Comparison of ENCODE assay signal across 8 cellular contexts in the genomic region with DNA sequence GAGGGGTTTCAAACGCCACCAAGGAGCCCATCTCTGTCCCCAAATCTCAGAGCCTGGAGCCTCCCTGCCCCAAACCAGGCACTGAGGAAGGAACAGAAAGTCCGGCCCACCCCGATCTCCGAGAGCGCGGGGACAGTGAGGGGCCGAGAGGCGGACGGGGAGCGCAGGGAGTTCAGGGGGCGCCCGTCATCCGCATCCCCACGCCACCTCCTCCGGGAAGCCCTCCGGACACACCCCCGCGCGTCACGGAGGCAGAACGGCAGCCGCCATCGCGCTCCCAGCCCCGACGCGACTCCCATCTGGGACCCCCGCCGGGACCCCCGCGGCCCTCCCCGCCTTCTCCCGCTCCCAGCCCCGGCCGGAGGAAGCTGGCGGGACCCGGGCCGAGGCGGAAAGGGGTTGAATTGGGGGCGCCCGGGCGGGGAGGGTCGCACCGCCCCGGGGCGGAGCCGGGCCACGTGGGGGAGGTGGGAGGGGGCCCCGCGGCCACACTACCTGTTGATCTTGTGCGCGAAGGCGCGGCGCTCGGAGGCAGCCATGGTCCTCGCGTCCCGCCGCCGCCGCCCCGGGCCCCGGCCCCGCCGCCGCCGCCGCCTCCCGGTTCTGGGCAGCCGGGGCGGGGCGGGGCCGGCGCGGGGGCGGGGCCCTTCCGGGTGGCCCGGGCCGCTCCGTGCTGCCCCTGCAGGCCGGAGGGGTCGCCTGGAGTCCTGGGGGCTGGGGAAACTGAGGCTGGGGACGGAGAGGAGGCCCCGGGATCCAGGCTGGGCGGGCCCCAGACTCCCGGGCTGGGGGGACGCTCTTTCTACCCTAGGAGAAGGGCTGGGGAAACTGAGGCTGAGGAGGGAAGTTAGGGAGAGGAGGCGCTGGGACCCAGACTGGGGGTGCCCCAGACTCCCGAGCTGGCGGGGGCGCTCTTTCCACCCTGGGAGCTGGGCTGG. TPM values are rescaled to one million over a fixed set of nuclear protein-coding genes. Genes with fewer than 3 reads are reported as not detected.
A peak's percentile ranks its signal among the peaks of the same experiment; 100 is the strongest.
DNase-seq lines count a peak whose midpoint lies in the region; ATAC-seq and TF ChIP-seq lines count a peak whose summit lies in the region.

A gene with protein sequence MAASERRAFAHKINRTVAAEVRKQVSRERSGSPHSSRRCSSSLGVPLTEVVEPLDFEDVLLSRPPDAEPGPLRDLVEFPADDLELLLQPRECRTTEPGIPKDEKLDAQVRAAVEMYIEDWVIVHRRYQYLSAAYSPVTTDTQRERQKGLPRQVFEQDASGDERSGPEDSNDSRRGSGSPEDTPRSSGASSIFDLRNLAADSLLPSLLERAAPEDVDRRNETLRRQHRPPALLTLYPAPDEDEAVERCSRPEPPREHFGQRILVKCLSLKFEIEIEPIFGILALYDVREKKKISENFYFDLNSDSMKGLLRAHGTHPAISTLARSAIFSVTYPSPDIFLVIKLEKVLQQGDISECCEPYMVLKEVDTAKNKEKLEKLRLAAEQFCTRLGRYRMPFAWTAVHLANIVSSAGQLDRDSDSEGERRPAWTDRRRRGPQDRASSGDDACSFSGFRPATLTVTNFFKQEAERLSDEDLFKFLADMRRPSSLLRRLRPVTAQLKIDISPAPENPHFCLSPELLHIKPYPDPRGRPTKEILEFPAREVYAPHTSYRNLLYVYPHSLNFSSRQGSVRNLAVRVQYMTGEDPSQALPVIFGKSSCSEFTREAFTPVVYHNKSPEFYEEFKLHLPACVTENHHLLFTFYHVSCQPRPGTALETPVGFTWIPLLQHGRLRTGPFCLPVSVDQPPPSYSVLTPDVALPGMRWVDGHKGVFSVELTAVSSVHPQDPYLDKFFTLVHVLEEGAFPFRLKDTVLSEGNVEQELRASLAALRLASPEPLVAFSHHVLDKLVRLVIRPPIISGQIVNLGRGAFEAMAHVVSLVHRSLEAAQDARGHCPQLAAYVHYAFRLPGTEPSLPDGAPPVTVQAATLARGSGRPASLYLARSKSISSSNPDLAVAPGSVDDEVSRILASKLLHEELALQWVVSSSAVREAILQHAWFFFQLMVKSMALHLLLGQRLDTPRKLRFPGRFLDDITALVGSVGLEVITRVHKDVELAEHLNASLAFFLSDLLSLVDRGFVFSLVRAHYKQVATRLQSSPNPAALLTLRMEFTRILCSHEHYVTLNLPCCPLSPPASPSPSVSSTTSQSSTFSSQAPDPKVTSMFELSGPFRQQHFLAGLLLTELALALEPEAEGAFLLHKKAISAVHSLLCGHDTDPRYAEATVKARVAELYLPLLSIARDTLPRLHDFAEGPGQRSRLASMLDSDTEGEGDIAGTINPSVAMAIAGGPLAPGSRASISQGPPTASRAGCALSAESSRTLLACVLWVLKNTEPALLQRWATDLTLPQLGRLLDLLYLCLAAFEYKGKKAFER (N-terminal part only) (minus strand): TSS at position 623 of the 938 bp plus-strand sequence. CDS start 84 bp downstream, at position 539.

- no peak within 1 kb of the TSS for H3T11ph ChIP-seq in H9 (ENCODE audit: low read length)

- H3K36me3 Mint-ChIP-seq in H9 (ENCODE audit: insufficient read depth in 1 of 3, low read depth in 3 of 3) (no peaks in the 10 kb centered on the region; a peak in 1 of 7 replicates), neural crest cell (ENCODE audit: low read depth) (no peaks in the 10 kb centered on the region)

- peak; percentile 86 for DNase-seq in AG08396 (ENCODE audit: low spot score)
- DNase-seq in H9: peak; percentile 45
- peak; percentile 66 for DNase-seq in activated CD8-positive, alpha-beta memory T cell treated with anti-CD3 and anti-CD28 coated beads for 24 hours
- DNase-seq in fibroblast of pulmonary artery (ENCODE audit: low read depth): no peak
- DNase-seq in neural crest cell (ENCODE audit: low read depth, low spot score): peak; percentile 38
- DNase-seq in NCI-H1436 treated with DMSO at 0.1 percent for 48 hours (lab: John Stamatoyannopoulos, UW): no peak
- DNase-seq in H4 (ENCODE audit: low spot score): no peak

- peak within 1 kb of the TSS; percentile 81 for H3K18ac ChIP-seq in H9 (ENCODE audit: insufficient read length, low read depth, low read length)

- no peaks in the 10 kb centered on the region for H3K9me3 ChIP-seq in H9 (ENCODE audit: control insufficient read depth, low read depth, low read length)

- H3K4me3 Mint-ChIP-seq in H9 (peak within 1 kb of the TSS; percentile 76 to 85), neural crest cell (peak within 1 kb of the TSS; percentile 85)

- no peak within 1 kb of the TSS for H3K27ac ChIP-seq in H9 (ENCODE audit: insufficient read length, low read depth, low read length)

- no peak within 1 kb of the TSS; the same call in 1 of the 2 replicates for H2BK15ac ChIP-seq in H9 (ENCODE audit: low read depth, low read length)

- peak within 1 kb of the TSS; percentile 77 for H3K4me3 ChIP-seq in fibroblast of pulmonary artery (replicated peaks; ENCODE audit: low read depth, low read length)

- H3K14ac ChIP-seq in H9 (ENCODE audit: insufficient read depth, low read length): peak within 1 kb of the TSS; percentile 85

- peaks cover 2% of the 10 kb centered on the region; the same call in 1 of the 2 replicates for H3K79me2 ChIP-seq in H9 (ENCODE audit: insufficient read depth, low read length)

- peak within 1 kb of the TSS in 1 of 3 experiments; percentile 79; a peak in 1 of 7 replicates for H3K27ac Mint-ChIP-seq in H9
- H3K27ac Mint-ChIP-seq in neural crest cell (ENCODE audit: unreplicated experiment): no peak within 1 kb of the TSS

- H3K23me2 ChIP-seq in H9 (ENCODE audit: insufficient read length, low read depth, low read length, poor library complexity, severe bottlenecking): peaks cover 9% of the 10 kb centered on the region

- H3K9me3 Mint-ChIP-seq in H9 (no peaks in the 10 kb centered on the region), neural crest cell (no peaks in the 10 kb centered on the region)

- H4K5ac ChIP-seq in H9 (ENCODE audit: insufficient read length, low read depth, low read length): no peak within 1 kb of the TSS

- peak within 1 kb of the TSS; percentile 52 for H3K4me2 ChIP-seq in H9 (ENCODE audit: insufficient read depth, insufficient read length, low read length)

- H2BK5ac ChIP-seq in H9 (ENCODE audit: insufficient read length, low read length): no peak within 1 kb of the TSS

- H2BK20ac ChIP-seq in H9 (ENCODE audit: low read depth, low read length, poor library complexity, severe bottlenecking): no peak within 1 kb of the TSS

- H2AFZ ChIP-seq in H9 (ENCODE audit: low read length): no peak within 1 kb of the TSS

- no peaks in the 10 kb centered on the region for H3K79me1 ChIP-seq in H9 (ENCODE audit: insufficient read depth, low read depth, low read length, poor library complexity, severe bottlenecking)

- H2BK120ac ChIP-seq in H9 (ENCODE audit: low read depth, low read length, poor library complexity, severe bottlenecking): no peak within 1 kb of the TSS

- WGBS in H9 (ENCODE audit: extremely low coverage, insufficient read length, low lambda C conversion rate): no CpG with 5 or more reads among the region's 92 CpGs

- no peak within 1 kb of the TSS for H3K23ac ChIP-seq in H9 (ENCODE audit: insufficient read length, low read depth, low read length)

- TF ChIP-seq CTCF in H9 (conservative IDR thresholded peaks at IDR 0.05): peak; percentile 58; the same call in 2 of the 3 replicates
- TF ChIP-seq CTCF in fibroblast of pulmonary artery (IDR thresholded peaks at IDR 0.05; ENCODE audit: low read length, missing control alignments): peak; percentile 25
- peak; percentile 54 for TF ChIP-seq CTCF in neural crest cell (conservative IDR thresholded peaks at IDR 0.05)

- H3K4me1 ChIP-seq in H9 (ENCODE audit: insufficient read depth, low read length): no peaks in the 10 kb centered on the region

- H3K4me1 Mint-ChIP-seq in H9 (peaks cover 12 to 26% of the 10 kb centered on the region in 2 experiments), neural crest cell (peaks cover 7% of the 10 kb centered on the region)

- H2AK5ac ChIP-seq in H9 (ENCODE audit: insufficient read length, low read length): no peak within 1 kb of the TSS

- H3K27me3 Mint-ChIP-seq in H9 (ENCODE audit: low read depth) (no peaks in the 10 kb centered on the region), neural crest cell (ENCODE audit: low read depth) (no peaks in the 10 kb centered on the region)

- H4K8ac ChIP-seq in H9 (replicated peaks; ENCODE audit: insufficient read length, low read depth, low read length): no peak within 1 kb of the TSS

- H4K91ac ChIP-seq in H9 (ENCODE audit: insufficient read length, low read depth, low read length): no peak within 1 kb of the TSS

- no peak within 1 kb of the TSS for H3K4ac ChIP-seq in H9 (ENCODE audit: low read depth, low read length)

- H3K27me3 ChIP-seq in H9 (ENCODE audit: insufficient read depth, low read length): no peaks in the 10 kb centered on the region

- H2BK12ac ChIP-seq in H9 (ENCODE audit: insufficient read length, low read depth, low read length): no peak within 1 kb of the TSS

- H4K20me1 ChIP-seq in H9 (ENCODE audit: control insufficient read depth, insufficient read depth, insufficient read length): no peaks in the 10 kb centered on the region

- ATAC-seq in HG03442 (IDR thresholded peaks at IDR 0.05; ENCODE audit: unreplicated experiment): no peak

- H3K9ac ChIP-seq in H9 (ENCODE audit: extremely low read depth, insufficient read length, low read length): peak within 1 kb of the TSS; percentile 67

- H3K56ac ChIP-seq in H9 (ENCODE audit: insufficient read length, low read depth, low read length): no peak within 1 kb of the TSS

RNA-seq across cellular contexts. Expression of the gene that starts here (rescaled TPM):
- total RNA-seq in H9 (2021) (57.9 and 59.4 TPM in 2 replicates), neural crest cell (34.7 and 40.6 TPM in 2 replicates)
- total RNA-seq in H4 (2014; rRNA removed; shearing (Covaris generic)): 3.3 and 3.9 TPM in 2 replicates

Comparison
In these comparisons a context has a peak if more than half of its experiments do, and no peak if none do; other contexts are left out.
1. DNase-seq: peak in AG08396 (single experiment), H9 (single experiment), activated CD8-positive, alpha-beta memory T cell treated with anti-CD3 and anti-CD28 coated beads for 24 hours (single experiment) and neural crest cell (single experiment); none in fibroblast of pulmonary artery (single experiment), NCI-H1436 treated with DMSO at 0.1 percent for 48 hours (single experiment) and H4 (single experiment).
2. Peak in every context shown above with its lines, with median percentiles within 50 percentile points of each other: CTCF ChIP-seq.